ENCODE assay signal across 1 cellular context in genomic region chr12:24960222-24960855, GRCh38.
TF ChIP-seq lines count a peak whose summit lies in the region.

No MANE protein-coding gene starts in this region.

TF ChIP-seq in GM12878, 131 proteins besides CTCF, POLR2A, EP300 and RAD21 (continued from another document):
- TF ChIP-seq RELB (IDR thresholded peaks at IDR 0.05; ENCODE audit: low read depth) = no peak
- peak; percentile 72 for TF ChIP-seq SMC3 (IDR thresholded peaks at IDR 0.05; ENCODE audit: borderline replicate concordance, low read length)
